Comparison of ENCODE assay signal across 1 cellular context in genomic region chr19:11356074-11356397, GRCh38.
TF ChIP-seq lines count a peak whose summit lies in the region.

No MANE protein-coding gene starts in this region.

TF ChIP-seq in endothelial cell of umbilical vein, 7 proteins besides CTCF, POLR2A, EP300 and RAD21:
- TF ChIP-seq MYC (IDR thresholded peaks at IDR 0.05; ENCODE audit: low read depth, low read length): no peak
- no peak for TF ChIP-seq EZH2 (IDR thresholded peaks at IDR 0.05; ENCODE audit: borderline replicate concordance, low read depth, low read length, severe bottlenecking)
- TF ChIP-seq POLR2AphosphoS5 (IDR thresholded peaks at IDR 0.05; ENCODE audit: insufficient read depth, low read depth, low read length): no peak
- TF ChIP-seq MAX (IDR thresholded peaks at IDR 0.05; ENCODE audit: insufficient read depth, insufficient read length): no peak
- no peak for TF ChIP-seq FOS (IDR thresholded peaks at IDR 0.05; ENCODE audit: borderline replicate concordance, insufficient read depth, low read length)
- no peak for TF ChIP-seq GATA2 (IDR thresholded peaks at IDR 0.05; ENCODE audit: insufficient read depth, insufficient read length, low read depth, low read length)
- no peak for TF ChIP-seq JUN (IDR thresholded peaks at IDR 0.05; ENCODE audit: borderline replicate concordance, insufficient read depth, insufficient read length, low read depth)
